Comparison of ENCODE assay signal across 1 cellular context in the genomic region with DNA sequence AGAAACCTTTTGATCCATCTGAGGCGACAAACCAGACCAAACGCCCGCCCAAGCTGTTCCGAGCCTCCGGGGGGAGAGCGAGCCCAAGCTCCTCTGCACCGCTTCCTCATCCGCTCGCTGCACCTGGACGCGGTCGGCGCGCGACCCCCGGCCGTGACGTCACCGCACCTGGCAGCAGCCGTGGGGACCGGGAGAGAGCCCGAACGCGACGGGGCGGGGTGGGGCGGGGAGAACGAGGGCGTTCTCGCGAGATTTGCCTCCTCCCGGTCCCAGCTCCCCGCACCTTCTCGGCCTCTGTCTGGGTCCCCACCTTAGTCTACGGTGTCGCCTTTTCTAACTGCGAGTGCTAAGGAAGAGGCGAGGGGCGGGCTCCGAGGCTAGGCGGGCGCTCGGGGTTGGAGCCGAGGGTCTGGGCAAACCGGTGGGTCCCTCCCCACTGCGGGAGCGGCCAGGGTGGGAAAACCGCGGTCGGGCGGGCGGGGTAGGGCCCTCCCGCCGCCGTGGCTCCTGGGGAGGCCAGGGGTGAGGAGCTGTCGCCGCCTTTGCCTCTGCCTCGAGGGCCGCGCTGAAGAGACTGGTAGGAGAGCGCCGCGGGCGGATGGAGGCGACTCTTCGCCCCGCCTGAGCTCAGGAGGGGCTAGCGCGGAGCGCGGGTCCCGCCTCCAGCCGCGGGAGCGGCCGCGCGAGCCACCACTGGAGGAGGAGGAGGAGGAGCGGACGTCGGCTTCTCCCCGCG.
TF ChIP-seq lines count a peak whose summit lies in the region.

A gene with protein sequence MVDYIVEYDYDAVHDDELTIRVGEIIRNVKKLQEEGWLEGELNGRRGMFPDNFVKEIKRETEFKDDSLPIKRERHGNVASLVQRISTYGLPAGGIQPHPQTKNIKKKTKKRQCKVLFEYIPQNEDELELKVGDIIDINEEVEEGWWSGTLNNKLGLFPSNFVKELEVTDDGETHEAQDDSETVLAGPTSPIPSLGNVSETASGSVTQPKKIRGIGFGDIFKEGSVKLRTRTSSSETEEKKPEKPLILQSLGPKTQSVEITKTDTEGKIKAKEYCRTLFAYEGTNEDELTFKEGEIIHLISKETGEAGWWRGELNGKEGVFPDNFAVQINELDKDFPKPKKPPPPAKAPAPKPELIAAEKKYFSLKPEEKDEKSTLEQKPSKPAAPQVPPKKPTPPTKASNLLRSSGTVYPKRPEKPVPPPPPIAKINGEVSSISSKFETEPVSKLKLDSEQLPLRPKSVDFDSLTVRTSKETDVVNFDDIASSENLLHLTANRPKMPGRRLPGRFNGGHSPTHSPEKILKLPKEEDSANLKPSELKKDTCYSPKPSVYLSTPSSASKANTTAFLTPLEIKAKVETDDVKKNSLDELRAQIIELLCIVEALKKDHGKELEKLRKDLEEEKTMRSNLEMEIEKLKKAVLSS (plus strand): TSS at position 293 of the 736 bp plus-strand sequence. CDS start 456 bp downstream, outside the sequence.

TF ChIP-seq in HepG2, 621 proteins besides CTCF, POLR2A, EP300 and RAD21 (continued from another document and continues in another):
- TF ChIP-seq, protein P1, sequence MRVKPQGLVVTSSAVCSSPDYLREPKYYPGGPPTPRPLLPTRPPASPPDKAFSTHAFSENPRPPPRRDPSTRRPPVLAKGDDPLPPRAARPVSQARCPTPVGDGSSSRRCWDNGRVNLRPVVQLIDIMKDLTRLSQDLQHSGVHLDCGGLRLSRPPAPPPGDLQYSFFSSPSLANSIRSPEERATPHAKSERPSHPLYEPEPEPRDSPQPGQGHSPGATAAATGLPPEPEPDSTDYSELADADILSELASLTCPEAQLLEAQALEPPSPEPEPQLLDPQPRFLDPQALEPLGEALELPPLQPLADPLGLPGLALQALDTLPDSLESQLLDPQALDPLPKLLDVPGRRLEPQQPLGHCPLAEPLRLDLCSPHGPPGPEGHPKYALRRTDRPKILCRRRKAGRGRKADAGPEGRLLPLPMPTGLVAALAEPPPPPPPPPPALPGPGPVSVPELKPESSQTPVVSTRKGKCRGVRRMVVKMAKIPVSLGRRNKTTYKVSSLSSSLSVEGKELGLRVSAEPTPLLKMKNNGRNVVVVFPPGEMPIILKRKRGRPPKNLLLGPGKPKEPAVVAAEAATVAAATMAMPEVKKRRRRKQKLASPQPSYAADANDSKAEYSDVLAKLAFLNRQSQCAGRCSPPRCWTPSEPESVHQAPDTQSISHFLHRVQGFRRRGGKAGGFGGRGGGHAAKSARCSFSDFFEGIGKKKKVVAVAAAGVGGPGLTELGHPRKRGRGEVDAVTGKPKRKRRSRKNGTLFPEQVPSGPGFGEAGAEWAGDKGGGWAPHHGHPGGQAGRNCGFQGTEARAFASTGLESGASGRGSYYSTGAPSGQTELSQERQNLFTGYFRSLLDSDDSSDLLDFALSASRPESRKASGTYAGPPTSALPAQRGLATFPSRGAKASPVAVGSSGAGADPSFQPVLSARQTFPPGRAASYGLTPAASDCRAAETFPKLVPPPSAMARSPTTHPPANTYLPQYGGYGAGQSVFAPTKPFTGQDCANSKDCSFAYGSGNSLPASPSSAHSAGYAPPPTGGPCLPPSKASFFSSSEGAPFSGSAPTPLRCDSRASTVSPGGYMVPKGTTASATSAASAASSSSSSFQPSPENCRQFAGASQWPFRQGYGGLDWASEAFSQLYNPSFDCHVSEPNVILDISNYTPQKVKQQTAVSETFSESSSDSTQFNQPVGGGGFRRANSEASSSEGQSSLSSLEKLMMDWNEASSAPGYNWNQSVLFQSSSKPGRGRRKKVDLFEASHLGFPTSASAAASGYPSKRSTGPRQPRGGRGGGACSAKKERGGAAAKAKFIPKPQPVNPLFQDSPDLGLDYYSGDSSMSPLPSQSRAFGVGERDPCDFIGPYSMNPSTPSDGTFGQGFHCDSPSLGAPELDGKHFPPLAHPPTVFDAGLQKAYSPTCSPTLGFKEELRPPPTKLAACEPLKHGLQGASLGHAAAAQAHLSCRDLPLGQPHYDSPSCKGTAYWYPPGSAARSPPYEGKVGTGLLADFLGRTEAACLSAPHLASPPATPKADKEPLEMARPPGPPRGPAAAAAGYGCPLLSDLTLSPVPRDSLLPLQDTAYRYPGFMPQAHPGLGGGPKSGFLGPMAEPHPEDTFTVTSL (CRISPR knock-in tag; IDR thresholded peaks at IDR 0.05; ENCODE audit: borderline replicate concordance), result 0 out of 2 replicates have a peak, but pooled peaks have one; percentile 15
- TF ChIP-seq ARHGAP35 (CRISPR knock-in tag; IDR thresholded peaks at IDR 0.05; ENCODE audit: borderline replicate concordance), result no peak; the same call in 1 of the 2 replicates
- TF ChIP-seq, protein P2, sequence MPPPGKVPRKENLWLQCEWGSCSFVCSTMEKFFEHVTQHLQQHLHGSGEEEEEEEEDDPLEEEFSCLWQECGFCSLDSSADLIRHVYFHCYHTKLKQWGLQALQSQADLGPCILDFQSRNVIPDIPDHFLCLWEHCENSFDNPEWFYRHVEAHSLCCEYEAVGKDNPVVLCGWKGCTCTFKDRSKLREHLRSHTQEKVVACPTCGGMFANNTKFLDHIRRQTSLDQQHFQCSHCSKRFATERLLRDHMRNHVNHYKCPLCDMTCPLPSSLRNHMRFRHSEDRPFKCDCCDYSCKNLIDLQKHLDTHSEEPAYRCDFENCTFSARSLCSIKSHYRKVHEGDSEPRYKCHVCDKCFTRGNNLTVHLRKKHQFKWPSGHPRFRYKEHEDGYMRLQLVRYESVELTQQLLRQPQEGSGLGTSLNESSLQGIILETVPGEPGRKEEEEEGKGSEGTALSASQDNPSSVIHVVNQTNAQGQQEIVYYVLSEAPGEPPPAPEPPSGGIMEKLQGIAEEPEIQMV (CRISPR knock-in tag; IDR thresholded peaks at IDR 0.05; ENCODE audit: low read depth), result peak; percentile 75; the same call in 1 of the 2 replicates
- TF ChIP-seq ZFYVE20 (CRISPR knock-in tag; IDR thresholded peaks at IDR 0.05; ENCODE audit: borderline replicate concordance, low read depth), result no peak; the same call in 1 of the 2 replicates
- TF ChIP-seq KDM2A (CRISPR knock-in tag; IDR thresholded peaks at IDR 0.05; ENCODE audit: borderline replicate concordance, low read depth), result peak; percentile 96
- TF ChIP-seq HOXA9 (CRISPR knock-in tag; IDR thresholded peaks at IDR 0.05; ENCODE audit: borderline replicate concordance), result peak; percentile 87; the same call in 1 of the 2 replicates
- TF ChIP-seq NR3C1 (CRISPR knock-in tag; IDR thresholded peaks at IDR 0.05), result no peak
- TF ChIP-seq ZBTB3 (CRISPR knock-in tag; IDR thresholded peaks at IDR 0.05; ENCODE audit: borderline replicate concordance, low read depth), result 0 out of 2 replicates have a peak, but pooled peaks have one; percentile 64
- TF ChIP-seq, protein P3, sequence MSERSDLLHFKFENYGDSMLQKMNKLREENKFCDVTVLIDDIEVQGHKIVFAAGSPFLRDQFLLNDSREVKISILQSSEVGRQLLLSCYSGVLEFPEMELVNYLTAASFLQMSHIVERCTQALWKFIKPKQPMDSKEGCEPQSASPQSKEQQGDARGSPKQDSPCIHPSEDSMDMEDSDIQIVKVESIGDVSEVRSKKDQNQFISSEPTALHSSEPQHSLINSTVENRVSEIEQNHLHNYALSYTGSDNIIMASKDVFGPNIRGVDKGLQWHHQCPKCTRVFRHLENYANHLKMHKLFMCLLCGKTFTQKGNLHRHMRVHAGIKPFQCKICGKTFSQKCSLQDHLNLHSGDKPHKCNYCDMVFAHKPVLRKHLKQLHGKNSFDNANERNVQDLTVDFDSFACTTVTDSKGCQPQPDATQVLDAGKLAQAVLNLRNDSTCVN (CRISPR knock-in tag; IDR thresholded peaks at IDR 0.05; ENCODE audit: borderline replicate concordance), result peak; percentile 26; the same call in 1 of the 2 replicates
- TF ChIP-seq, protein P4, sequence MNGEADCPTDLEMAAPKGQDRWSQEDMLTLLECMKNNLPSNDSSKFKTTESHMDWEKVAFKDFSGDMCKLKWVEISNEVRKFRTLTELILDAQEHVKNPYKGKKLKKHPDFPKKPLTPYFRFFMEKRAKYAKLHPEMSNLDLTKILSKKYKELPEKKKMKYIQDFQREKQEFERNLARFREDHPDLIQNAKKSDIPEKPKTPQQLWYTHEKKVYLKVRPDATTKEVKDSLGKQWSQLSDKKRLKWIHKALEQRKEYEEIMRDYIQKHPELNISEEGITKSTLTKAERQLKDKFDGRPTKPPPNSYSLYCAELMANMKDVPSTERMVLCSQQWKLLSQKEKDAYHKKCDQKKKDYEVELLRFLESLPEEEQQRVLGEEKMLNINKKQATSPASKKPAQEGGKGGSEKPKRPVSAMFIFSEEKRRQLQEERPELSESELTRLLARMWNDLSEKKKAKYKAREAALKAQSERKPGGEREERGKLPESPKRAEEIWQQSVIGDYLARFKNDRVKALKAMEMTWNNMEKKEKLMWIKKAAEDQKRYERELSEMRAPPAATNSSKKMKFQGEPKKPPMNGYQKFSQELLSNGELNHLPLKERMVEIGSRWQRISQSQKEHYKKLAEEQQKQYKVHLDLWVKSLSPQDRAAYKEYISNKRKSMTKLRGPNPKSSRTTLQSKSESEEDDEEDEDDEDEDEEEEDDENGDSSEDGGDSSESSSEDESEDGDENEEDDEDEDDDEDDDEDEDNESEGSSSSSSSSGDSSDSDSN (CRISPR knock-in tag; IDR thresholded peaks at IDR 0.05), result peak; percentile 98
- peak; percentile 98 for TF ChIP-seq POGZ (CRISPR knock-in tag; IDR thresholded peaks at IDR 0.05)
- TF ChIP-seq ARNTL (CRISPR knock-in tag; IDR thresholded peaks at IDR 0.05), result peak; percentile 72
- peak; percentile 55; the same call in 1 of the 2 replicates for TF ChIP-seq MIER3 (CRISPR knock-in tag; IDR thresholded peaks at IDR 0.05; ENCODE audit: borderline replicate concordance)
- TF ChIP-seq, protein P5, sequence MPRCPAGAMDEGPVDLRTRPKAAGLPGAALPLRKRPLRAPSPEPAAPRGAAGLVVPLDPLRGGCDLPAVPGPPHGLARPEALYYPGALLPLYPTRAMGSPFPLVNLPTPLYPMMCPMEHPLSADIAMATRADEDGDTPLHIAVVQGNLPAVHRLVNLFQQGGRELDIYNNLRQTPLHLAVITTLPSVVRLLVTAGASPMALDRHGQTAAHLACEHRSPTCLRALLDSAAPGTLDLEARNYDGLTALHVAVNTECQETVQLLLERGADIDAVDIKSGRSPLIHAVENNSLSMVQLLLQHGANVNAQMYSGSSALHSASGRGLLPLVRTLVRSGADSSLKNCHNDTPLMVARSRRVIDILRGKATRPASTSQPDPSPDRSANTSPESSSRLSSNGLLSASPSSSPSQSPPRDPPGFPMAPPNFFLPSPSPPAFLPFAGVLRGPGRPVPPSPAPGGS (CRISPR knock-in tag; IDR thresholded peaks at IDR 0.05), result peak; percentile 78; the same call in 1 of the 2 replicates
- TF ChIP-seq AGO2 (optimal IDR thresholded peaks at IDR 0.05; ENCODE audit: low read depth, low read length), result peak; percentile 95
- 0 out of 2 replicates have a peak, but pooled peaks have one; percentile 14 for TF ChIP-seq KDM4B (CRISPR knock-in tag; IDR thresholded peaks at IDR 0.05)
- TF ChIP-seq SMARCC2 (IDR thresholded peaks at IDR 0.05), result no peak
- TF ChIP-seq DMAP1 (CRISPR knock-in tag; IDR thresholded peaks at IDR 0.05), result peak; percentile 89
- TF ChIP-seq, protein P6, sequence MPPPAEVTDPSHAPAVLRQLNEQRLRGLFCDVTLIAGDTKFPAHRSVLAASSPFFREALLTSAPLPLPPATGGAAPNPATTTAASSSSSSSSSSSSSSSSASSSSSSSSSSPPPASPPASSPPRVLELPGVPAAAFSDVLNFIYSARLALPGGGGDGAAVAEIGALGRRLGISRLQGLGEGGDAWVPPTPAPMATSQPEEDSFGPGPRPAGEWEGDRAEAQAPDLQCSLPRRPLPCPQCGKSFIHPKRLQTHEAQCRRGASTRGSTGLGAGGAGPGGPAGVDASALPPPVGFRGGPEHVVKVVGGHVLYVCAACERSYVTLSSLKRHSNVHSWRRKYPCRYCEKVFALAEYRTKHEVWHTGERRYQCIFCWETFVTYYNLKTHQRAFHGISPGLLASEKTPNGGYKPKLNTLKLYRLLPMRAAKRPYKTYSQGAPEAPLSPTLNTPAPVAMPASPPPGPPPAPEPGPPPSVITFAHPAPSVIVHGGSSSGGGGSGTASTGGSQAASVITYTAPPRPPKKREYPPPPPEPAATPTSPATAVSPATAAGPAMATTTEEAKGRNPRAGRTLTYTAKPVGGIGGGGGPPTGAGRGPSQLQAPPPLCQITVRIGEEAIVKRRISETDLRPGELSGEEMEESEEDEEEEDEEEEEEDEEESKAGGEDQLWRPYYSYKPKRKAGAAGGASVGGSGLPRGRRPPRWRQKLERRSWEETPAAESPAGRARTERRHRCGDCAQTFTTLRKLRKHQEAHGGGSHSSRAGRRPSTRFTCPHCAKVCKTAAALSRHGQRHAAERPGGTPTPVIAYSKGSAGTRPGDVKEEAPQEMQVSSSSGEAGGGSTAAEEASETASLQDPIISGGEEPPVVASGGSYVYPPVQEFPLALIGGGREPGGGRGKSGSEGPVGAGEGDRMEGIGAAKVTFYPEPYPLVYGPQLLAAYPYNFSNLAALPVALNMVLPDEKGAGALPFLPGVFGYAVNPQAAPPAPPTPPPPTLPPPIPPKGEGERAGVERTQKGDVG (CRISPR knock-in tag; IDR thresholded peaks at IDR 0.05; ENCODE audit: borderline replicate concordance), result no peak
- TF ChIP-seq, protein P7, sequence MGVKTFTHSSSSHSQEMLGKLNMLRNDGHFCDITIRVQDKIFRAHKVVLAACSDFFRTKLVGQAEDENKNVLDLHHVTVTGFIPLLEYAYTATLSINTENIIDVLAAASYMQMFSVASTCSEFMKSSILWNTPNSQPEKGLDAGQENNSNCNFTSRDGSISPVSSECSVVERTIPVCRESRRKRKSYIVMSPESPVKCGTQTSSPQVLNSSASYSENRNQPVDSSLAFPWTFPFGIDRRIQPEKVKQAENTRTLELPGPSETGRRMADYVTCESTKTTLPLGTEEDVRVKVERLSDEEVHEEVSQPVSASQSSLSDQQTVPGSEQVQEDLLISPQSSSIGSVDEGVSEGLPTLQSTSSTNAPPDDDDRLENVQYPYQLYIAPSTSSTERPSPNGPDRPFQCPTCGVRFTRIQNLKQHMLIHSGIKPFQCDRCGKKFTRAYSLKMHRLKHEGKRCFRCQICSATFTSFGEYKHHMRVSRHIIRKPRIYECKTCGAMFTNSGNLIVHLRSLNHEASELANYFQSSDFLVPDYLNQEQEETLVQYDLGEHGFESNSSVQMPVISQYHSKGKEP (CRISPR knock-in tag; IDR thresholded peaks at IDR 0.05), result 0 out of 2 replicates have a peak, but pooled peaks have one; percentile 8
- TF ChIP-seq HNRNPLL (IDR thresholded peaks at IDR 0.05; ENCODE audit: low read depth, low read length, poor library complexity, severe bottlenecking), result peak; percentile 74
- peak; percentile 82 for TF ChIP-seq KDM3A (CRISPR knock-in tag; IDR thresholded peaks at IDR 0.05; ENCODE audit: low read depth)
- TF ChIP-seq, protein P8, sequence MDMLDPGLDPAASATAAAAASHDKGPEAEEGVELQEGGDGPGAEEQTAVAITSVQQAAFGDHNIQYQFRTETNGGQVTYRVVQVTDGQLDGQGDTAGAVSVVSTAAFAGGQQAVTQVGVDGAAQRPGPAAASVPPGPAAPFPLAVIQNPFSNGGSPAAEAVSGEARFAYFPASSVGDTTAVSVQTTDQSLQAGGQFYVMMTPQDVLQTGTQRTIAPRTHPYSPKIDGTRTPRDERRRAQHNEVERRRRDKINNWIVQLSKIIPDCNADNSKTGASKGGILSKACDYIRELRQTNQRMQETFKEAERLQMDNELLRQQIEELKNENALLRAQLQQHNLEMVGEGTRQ (IDR thresholded peaks at IDR 0.05; ENCODE audit: low read depth, low read length), result no peak
- TF ChIP-seq, protein P8 (CRISPR knock-in tag; IDR thresholded peaks at IDR 0.05; ENCODE audit: borderline replicate concordance), result no peak; the same call in 1 of the 2 replicates
